32 cellular contexts compared by ENCODE assay signal in the genomic region with DNA sequence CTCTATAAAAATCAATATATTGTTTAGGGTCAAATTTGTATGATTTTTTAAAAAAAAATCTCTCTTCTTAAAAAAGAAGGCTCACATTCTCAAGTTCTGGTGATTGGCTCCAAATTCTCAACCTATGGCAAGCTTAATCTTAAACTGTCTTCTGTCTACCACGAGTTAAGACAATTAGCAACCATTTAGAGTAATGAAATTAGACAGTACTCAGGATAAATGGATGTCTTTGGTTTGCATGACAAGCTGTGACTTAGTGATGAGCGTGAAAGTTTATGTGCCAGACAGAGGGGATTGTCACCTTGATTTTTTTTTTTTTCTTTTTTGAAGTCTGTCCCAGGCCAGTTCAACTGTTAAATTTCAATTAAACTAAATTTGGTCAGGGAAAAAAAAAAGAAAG.
"Had no signal": no experiment of that assay in that cellular context is flagged by ENCODE, and none has a peak within 500 bp of the region (broad histone marks: within the 10 kb centered on the region; RNA-seq: fewer than 3 reads in every experiment).

No MANE protein-coding gene starts in this region.

- ATAC-seq: activated CD4-positive, alpha-beta T cell treated with anti-CD3 and anti-CD28 coated beads for 36 hours; activated CD4-positive, CD25-positive, alpha-beta regulatory T cell treated with anti-CD3 and anti-CD28 coated beads, Interleukin-2, amount 50 U/mL, for 24 hours; activated CD8-positive, alpha-beta T cell treated with anti-CD3 and anti-CD28 coated beads, Interleukin-2, amount 10 ng/mL, durations not matched to agents 7 days and 5 days; activated naive CD4-positive, alpha-beta T cell treated with anti-CD3 and anti-CD28 coated beads, Interleukin-2, amount 50 U/mL, for 72 hours had no signal

- DNase-seq: activated CD4-positive, alpha-beta T cell treated with anti-CD3 and anti-CD28 coated beads for 36 hours; activated CD4-positive, alpha-beta T cell treated with anti-CD3 and anti-CD28 coated beads, Interleukin-2, amount 10 ng/mL, durations not matched to agents 7 days and 5 days; activated CD4-positive, alpha-beta T cell treated with anti-CD3 and anti-CD28 coated beads, Interleukin-2, amount 50 U/mL, for 48 hours; activated CD8-positive, alpha-beta T cell treated with anti-CD3 and anti-CD28 coated beads, Interleukin-2, amount 10 ng/mL, durations not matched to agents 7 days and 5 days; activated gamma-delta T cell; activated naive CD4-positive, alpha-beta T cell treated with anti-CD3 and anti-CD28 coated beads for 36 hours; activated T-cell treated with anti-CD3 and anti-CD28 coated beads, Interleukin-2, amount 50 U/mL, for 24 hours; adrenal gland; MM.1S; MV-4-11; NCI-H1092; NCI-H1436 treated with DMSO at 0.1 percent for 48 hours; NCI-H1694 treated with DMSO at 0.1 percent for 48 hours; NCI-H2029; NCI-H2107; NCI-H2171 treated with DMSO at 0.1 percent for 48 hours; NCI-H2227 treated with DMSO at 0.1 percent for 48 hours; NCI-H446; NCI-H524; NCI-H69; NK-92 treated with Interleukin-12 subunit alpha and Interleukin-12 subunit beta, amount 100 ng/mL, for 24 hours; PC-9; Right ventricle myocardium superior; SK-N-SH had no signal

- H3K27ac ChIP-seq: adrenal gland, KMS-11, PC-9 had no signal

- H3K36me3 ChIP-seq: adrenal gland, cardiac muscle cell had no signal

- H3K9ac ChIP-seq: KMS-11, SK-N-SH had no signal

- H3K9me3 Mint-ChIP-seq: activated CD4-positive, alpha-beta T cell treated with anti-CD3 and anti-CD28 coated beads, Interleukin-2, amount 10 ng/mL, durations not matched to agents 7 days and 5 days; activated naive CD4-positive, alpha-beta T cell treated with anti-CD3 and anti-CD28 coated beads for 36 hours had no signal

- H3K4me2 ChIP-seq: KMS-11, PC-9, SK-N-SH had no signal

- H3K27ac Mint-ChIP-seq: activated CD4-positive, alpha-beta T cell treated with anti-CD3 and anti-CD28 coated beads for 36 hours; activated CD4-positive, alpha-beta T cell treated with anti-CD3 and anti-CD28 coated beads, Interleukin-2, amount 10 ng/mL, durations not matched to agents 7 days and 5 days; activated CD8-positive, alpha-beta T cell treated with anti-CD3 and anti-CD28 coated beads, Interleukin-2, amount 10 ng/mL, durations not matched to agents 7 days and 5 days; activated naive CD4-positive, alpha-beta T cell treated with anti-CD3 and anti-CD28 coated beads for 36 hours; activated naive CD4-positive, alpha-beta T cell treated with anti-CD3 and anti-CD28 coated beads, Interleukin-2, amount 50 U/mL, for 72 hours; activated T-cell treated with anti-CD3 and anti-CD28 coated beads, Interleukin-2, amount 50 U/mL, for 24 hours; activated T-helper 2 cell treated with anti-CD3 and anti-CD28 coated beads, Interferon-gamma antibody, Interleukin-2, Interleukin-4, amounts not matched to agents 10 μg/mL and 5 μg/mL and 100 μg/mL, durations not matched to agents 14 hours and 24 hours and 36 hours; T-helper 1 cell treated with Interleukin-12 subunit alpha and Interleukin-12 subunit beta and Interleukin-4 antibody, amounts not matched to agents 30 μg/mL and 1 μg/mL, for 36 hours; T-helper 2 cell treated with Interferon-gamma antibody and Interleukin-4, amounts not matched to agents 5 μg/mL and 100 μg/mL, for 36 hours had no signal

- H3K4me3 ChIP-seq: adrenal gland, cardiac muscle cell, PC-9 had no signal

- H3K36me3 Mint-ChIP-seq: activated naive CD4-positive, alpha-beta T cell treated with anti-CD3 and anti-CD28 coated beads, Interleukin-2, amount 50 U/mL, for 72 hours had no signal

- H3K27me3 Mint-ChIP-seq: activated CD4-positive, alpha-beta T cell treated with anti-CD3 and anti-CD28 coated beads for 36 hours; activated CD4-positive, alpha-beta T cell treated with anti-CD3 and anti-CD28 coated beads, Interleukin-2, amount 10 ng/mL, durations not matched to agents 7 days and 5 days; activated T-cell treated with anti-CD3 and anti-CD28 coated beads, Interleukin-2, amount 50 U/mL, for 24 hours; central memory CD8-positive, alpha-beta T cell had no signal

- H3K27me3 ChIP-seq: adrenal gland, cardiac muscle cell had no signal

- H3K4me1 Mint-ChIP-seq: activated CD4-positive, alpha-beta T cell treated with anti-CD3 and anti-CD28 coated beads for 36 hours; activated CD4-positive, alpha-beta T cell treated with anti-CD3 and anti-CD28 coated beads, Interleukin-2, amount 10 ng/mL, durations not matched to agents 7 days and 5 days; central memory CD8-positive, alpha-beta T cell had no signal

- H3K4me1 ChIP-seq: adrenal gland had no signal

- H3K4me3 Mint-ChIP-seq: activated CD4-positive, alpha-beta T cell treated with anti-CD3 and anti-CD28 coated beads for 36 hours; activated CD4-positive, alpha-beta T cell treated with anti-CD3 and anti-CD28 coated beads, Interleukin-2, amount 10 ng/mL, durations not matched to agents 7 days and 5 days; activated CD8-positive, alpha-beta T cell treated with anti-CD3 and anti-CD28 coated beads, Interleukin-2, amount 10 ng/mL, durations not matched to agents 7 days and 5 days; activated naive CD4-positive, alpha-beta T cell treated with anti-CD3 and anti-CD28 coated beads for 36 hours; activated T-cell treated with anti-CD3 and anti-CD28 coated beads, Interleukin-2, amount 50 U/mL, for 24 hours; central memory CD8-positive, alpha-beta T cell; T-helper 1 cell treated with Interleukin-12 subunit alpha and Interleukin-12 subunit beta and Interleukin-4 antibody, amounts not matched to agents 30 μg/mL and 1 μg/mL, for 36 hours; T-helper 2 cell treated with Interferon-gamma antibody and Interleukin-4, amounts not matched to agents 5 μg/mL and 100 μg/mL, for 36 hours had no signal
